8 cellular contexts compared by ENCODE assay signal in the genomic region with DNA sequence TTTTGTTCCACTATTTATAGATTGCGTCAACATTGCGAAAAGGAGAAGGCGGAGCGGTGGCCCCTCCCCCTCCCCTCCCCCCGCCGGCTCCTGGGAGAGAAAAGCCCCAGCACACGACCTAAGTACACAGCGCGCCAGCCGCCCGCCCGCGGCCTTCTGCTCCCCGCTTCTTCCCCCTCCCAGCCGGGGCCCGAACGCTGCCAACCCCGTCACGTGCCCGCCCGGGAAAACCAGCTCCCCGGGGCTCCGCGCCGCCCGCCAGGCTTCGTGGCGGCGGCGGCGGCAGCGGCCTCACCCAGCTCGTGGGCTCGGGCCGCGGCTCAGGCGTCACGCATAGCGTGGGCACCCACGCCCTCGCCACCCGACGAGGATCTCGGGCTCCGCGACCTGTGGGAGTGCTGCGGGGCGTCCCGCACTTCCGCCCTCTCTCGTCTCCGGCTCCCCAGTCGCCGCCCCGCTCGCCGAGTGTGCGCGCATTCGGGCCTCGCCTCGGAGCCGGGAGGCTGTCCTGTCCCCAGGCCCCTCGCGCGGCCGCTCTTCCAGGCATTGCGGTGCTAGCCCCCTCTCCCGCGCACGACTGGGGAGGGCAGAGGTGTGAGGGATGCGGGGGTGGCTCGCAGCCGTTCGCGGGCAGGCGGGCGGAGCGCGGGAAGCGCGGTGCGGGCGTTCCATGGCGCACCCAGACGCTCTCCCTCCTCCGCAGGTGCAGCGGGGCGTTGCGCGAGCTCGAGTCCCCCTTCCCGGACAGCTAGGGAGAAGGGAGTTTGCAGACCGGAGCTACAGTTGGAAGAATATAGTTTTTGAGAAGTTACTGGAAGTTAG.
DNase-seq lines count a peak whose midpoint lies in the region; ATAC-seq and TF ChIP-seq lines count a peak whose summit lies in the region.

No MANE protein-coding gene starts in this region.

- ATAC-seq in GM21515 (IDR thresholded peaks at IDR 0.05; ENCODE audit: unreplicated experiment) = peak; percentile 16

- peaks cover 13% of the 10 kb centered on the region for H3K36me3 Mint-ChIP-seq in nephron (ENCODE audit: low read depth)
- peaks cover 15% of the 10 kb centered on the region for H3K36me3 Mint-ChIP-seq in stimulated activated naive CD8-positive, alpha-beta T cell treated with anti-CD3 and anti-CD28 coated beads, Interleukin-15, Interleukin-2, amounts not matched to agents 100 ng/mL and 50 ng/mL, for 24 hours (ENCODE audit: low read depth)

- H3K9me3 Mint-ChIP-seq in nephron = no peaks in the 10 kb centered on the region
- H3K9me3 Mint-ChIP-seq in stimulated activated naive CD8-positive, alpha-beta T cell treated with anti-CD3 and anti-CD28 coated beads, Interleukin-15, Interleukin-2, amounts not matched to agents 100 ng/mL and 50 ng/mL, for 24 hours = no peaks in the 10 kb centered on the region

- no peak; the same call in 1 of the 2 replicates for TF ChIP-seq CTCF in AG10803 (conservative IDR thresholded peaks at IDR 0.05; ENCODE audit: low read length)
- no peak for TF ChIP-seq CTCF in nephron (IDR thresholded peaks at IDR 0.05; ENCODE audit: unreplicated experiment in 3 of 3)

- H3K4me3 Mint-ChIP-seq in nephron = peak overlapping the region; percentile 82 to 93 (median 91)
- H3K4me3 Mint-ChIP-seq in stimulated activated naive CD8-positive, alpha-beta T cell treated with anti-CD3 and anti-CD28 coated beads, Interleukin-15, Interleukin-2, amounts not matched to agents 100 ng/mL and 50 ng/mL, for 24 hours = peak overlapping the region; percentile 87

- peaks cover 59% of the 10 kb centered on the region for H3K4me1 Mint-ChIP-seq in nephron
- peaks cover 64% of the 10 kb centered on the region for H3K4me1 Mint-ChIP-seq in stimulated activated naive CD8-positive, alpha-beta T cell treated with anti-CD3 and anti-CD28 coated beads, Interleukin-15, Interleukin-2, amounts not matched to agents 100 ng/mL and 50 ng/mL, for 24 hours (ENCODE audit: low read depth)

- peak overlapping the region; percentile 94 for H3K4me3 ChIP-seq in AG10803 (ENCODE audit: low read length)

- peak overlapping the region; percentile 88 to 99 (median 92) for H3K27ac Mint-ChIP-seq in nephron
- peak overlapping the region; percentile 89 for H3K27ac Mint-ChIP-seq in stimulated activated naive CD8-positive, alpha-beta T cell treated with anti-CD3 and anti-CD28 coated beads, Interleukin-15, Interleukin-2, amounts not matched to agents 100 ng/mL and 50 ng/mL, for 24 hours

- peaks cover 66% of the 10 kb centered on the region for H3K27me3 Mint-ChIP-seq in nephron (ENCODE audit: low read depth)
- H3K27me3 Mint-ChIP-seq in stimulated activated naive CD8-positive, alpha-beta T cell treated with anti-CD3 and anti-CD28 coated beads, Interleukin-15, Interleukin-2, amounts not matched to agents 100 ng/mL and 50 ng/mL, for 24 hours = peaks cover 38% of the 10 kb centered on the region

- DNase-seq in AG10803 (ENCODE audit: low read depth) (peak; percentile 93), NAMALWA (ENCODE audit: low spot score) (peak; percentile 69), SIG-M5 (lab: John Stamatoyannopoulos, UW) (peak; percentile 72), fibroblast of the conjunctiva (ENCODE audit: low read depth) (peak; percentile 91)
- DNase-seq in activated gamma-delta T cell treated with anti-CD3 and anti-CD28 coated beads, Interleukin-2, amount 50 U/mL, for 16 hours (ENCODE audit: low read depth) = peak; percentile 74

Comparison
In these comparisons a context has a peak if more than half of its experiments do, and no peak if none do; other contexts are left out.
1. Peak in every context shown above with its lines: DNase-seq, ATAC-seq and H3K4me3 ChIP-seq.